In genomic region chr10:106938448-106939014, GRCh38 we compare ENCODE assay signal across 22 cellular contexts.
DNase-seq lines count a peak whose midpoint lies in the region; ATAC-seq, FAIRE-seq and TF ChIP-seq lines count a peak whose summit lies in the region.
"Had no signal": no experiment of that assay in that cellular context is flagged by ENCODE, and none has a peak within 500 bp of the region (broad histone marks: within the 10 kb centered on the region; RNA-seq: fewer than 3 reads in every experiment).

No MANE protein-coding gene starts in this region.

- in situ Hi-C loops in K562 (cut with MboI) = no loop called here

- WGBS in K562 (ENCODE audit: insufficient coverage, low coverage, missing lambda C conversion rate) = 44% methylated on average over 4 of the region's 4 CpGs

- intact Hi-C loops in K562 (cut with micrococcal nuclease) (no loop called here), sciatic nerve (cut with DNase I) (no loop called here)

- H3K4me3 Mint-ChIP-seq in activated naive CD8-positive, alpha-beta T cell treated with anti-CD3 and anti-CD28 coated beads for 36 hours = no peak overlapping the region
- H3K4me3 Mint-ChIP-seq: CD4-positive, CD25-positive, alpha-beta regulatory T cell; GM23338 had no signal

- H3K79me2 ChIP-seq in K562 (ENCODE audit: control insufficient read depth, insufficient read depth, low read length) = no peaks in the 10 kb centered on the region

- no peaks in the 10 kb centered on the region for H3K27me3 Mint-ChIP-seq in activated naive CD8-positive, alpha-beta T cell treated with anti-CD3 and anti-CD28 coated beads for 36 hours
- H3K27me3 Mint-ChIP-seq: CD4-positive, CD25-positive, alpha-beta regulatory T cell had no signal

- FAIRE-seq in K562 (lab: Jason Lieb, UNC) = peak; percentile 37
- FAIRE-seq: GM12878 had no signal

- TF ChIP-seq EP300 in K562 (IDR thresholded peaks at IDR 0.05; ENCODE audit: low read length) = no peak

- TF ChIP-seq CTCF in K562 (IDR thresholded peaks at IDR 0.05 in 2 of 3, conservative IDR thresholded peaks at IDR 0.05 in 1 of 3; ENCODE audit: insufficient read depth in 2 of 3, low read depth in 1 of 3, low read length in 3 of 3) = no peak

- TF ChIP-seq RAD21 in K562 (CRISPR knock-in tag; conservative IDR thresholded peaks at IDR 0.05 in 1 of 2, IDR thresholded peaks at IDR 0.05 in 1 of 2) = no peak

- H3K9ac ChIP-seq in K562 (ENCODE audit: insufficient read depth in 1 of 2, low read depth in 2 of 2, low read length in 2 of 2) = no peak overlapping the region

- H3K4me1 Mint-ChIP-seq in activated naive CD8-positive, alpha-beta T cell treated with anti-CD3 and anti-CD28 coated beads for 36 hours = no peaks in the 10 kb centered on the region
- H3K4me1 Mint-ChIP-seq: CD4-positive, CD25-positive, alpha-beta regulatory T cell; GM23338 had no signal

- no peaks in the 10 kb centered on the region for H3K27me3 ChIP-seq in K562 (ENCODE audit: control insufficient read depth in 2 of 2, insufficient read depth in 2 of 2, low read length in 2 of 2)

- no peak overlapping the region for H3K4me2 ChIP-seq in K562 (ENCODE audit: insufficient read depth, low read length)
- H3K4me2 ChIP-seq: GM23338 had no signal

- no peaks in the 10 kb centered on the region for H3K9me1 ChIP-seq in K562 (ENCODE audit: control insufficient read depth, insufficient read depth, low read length)

- no peaks in the 10 kb centered on the region for H3K36me3 ChIP-seq in K562 (ENCODE audit: control insufficient read depth, insufficient read depth, low read length)

- no peak overlapping the region; the same call in 1 of the 2 replicates for H2AFZ ChIP-seq in K562 (ENCODE audit: low read depth, low read length)
- H2AFZ ChIP-seq: GM23338 had no signal

- no peaks in the 10 kb centered on the region for H3K36me3 Mint-ChIP-seq in activated naive CD8-positive, alpha-beta T cell treated with anti-CD3 and anti-CD28 coated beads for 36 hours
- H3K36me3 Mint-ChIP-seq: CD4-positive, CD25-positive, alpha-beta regulatory T cell had no signal

- TF ChIP-seq POLR2A in K562 (conservative IDR thresholded peaks at IDR 0.05) = no peak

- H3K9me3 Mint-ChIP-seq in activated naive CD8-positive, alpha-beta T cell treated with anti-CD3 and anti-CD28 coated beads for 36 hours = no peaks in the 10 kb centered on the region
- H3K9me3 Mint-ChIP-seq: GM23338 had no signal

- DNase-seq in CD1c-positive myeloid dendritic cell (ENCODE audit: extremely low spot score) (peak; percentile 4), M059J (ENCODE audit: low read depth) (peak; percentile 2), K562 (ENCODE audit: extremely low read depth in 1 of 4, low spot score in 3 of 4) (peak in 1 of 4 experiments; percentile 27), sciatic nerve (ENCODE audit: low spot score) (no peak), DMS79 (lab: John Stamatoyannopoulos, UW) (no peak)
- DNase-seq in activated naive CD8-positive, alpha-beta T cell treated with anti-CD3 and anti-CD28 coated beads for 36 hours = no peak
- DNase-seq: ACHN; AML-193; Caco-2; CD4-positive, CD25-positive, alpha-beta regulatory T cell; EL; KG1; NCI-H1048; NCI-H1436; NCI-H1930; NCI-H226; NCI-H524; PC-3 had no signal

- ATAC-seq in K562 = no peak
- peak; percentile 60 for ATAC-seq in sciatic nerve
- no peak for ATAC-seq in HG03354 (IDR thresholded peaks at IDR 0.05; ENCODE audit: poor library complexity, severe bottlenecking, unreplicated experiment)
- ATAC-seq: GM12878, GM23338, HCT116, PC-3 had no signal

- no peaks in the 10 kb centered on the region for H3K9me3 ChIP-seq in K562 (replicated peaks; ENCODE audit: control insufficient read depth, insufficient read depth, low read depth, low read length)
- H3K9me3 ChIP-seq: Caco-2 had no signal

- no peak overlapping the region for H3K27ac Mint-ChIP-seq in activated naive CD8-positive, alpha-beta T cell treated with anti-CD3 and anti-CD28 coated beads for 36 hours
- H3K27ac Mint-ChIP-seq: CD4-positive, CD25-positive, alpha-beta regulatory T cell; GM23338 had no signal

- no TSS peak for BruUV-seq in K562 (replicated peaks; lab: Mats Ljungman, UMichigan)

- H3K4me3 ChIP-seq in K562 = no peak overlapping the region
- H3K4me3 ChIP-seq: GM12878, GM23338 had no signal

- POLR2A ChIA-PET in K562 (lab: Yijun Ruan, JAX) = no interaction called here

- no peaks in the 10 kb centered on the region for H4K20me1 ChIP-seq in K562 (replicated peaks; ENCODE audit: control insufficient read depth, insufficient read depth, low read length)

- H3K27ac ChIP-seq in K562 (ENCODE audit: extremely low read depth, low read depth, low read length) = no peak overlapping the region

- CTCF ChIA-PET in K562 (lab: Yijun Ruan, JAX; ENCODE audit: low intra/inter-chr PET ratio) = no interaction called here

- H3K4me1 ChIP-seq in K562 (replicated peaks in 1 of 2; ENCODE audit: control insufficient read depth in 2 of 2, insufficient read depth in 2 of 2, low read length in 2 of 2) = peaks cover 11 to 25% of the 10 kb centered on the region in 2 experiments; a peak in 4 of 5 replicates
- H3K4me1 ChIP-seq: Caco-2 had no signal

TF ChIP-seq in K562, 482 proteins besides CTCF, POLR2A, EP300 and RAD21:
- TF ChIP-seq JUND (IDR thresholded peaks at IDR 0.05; ENCODE audit: borderline replicate concordance, low read depth, low read length) = no peak
- TF ChIP-seq JUND (tag; IDR thresholded peaks at IDR 0.05; ENCODE audit: borderline replicate concordance, low read depth, low read length) = no peak
- TF ChIP-seq MEIS2 (IDR thresholded peaks at IDR 0.05; ENCODE audit: partially characterized antibody) = peak; percentile 39
- no peak for TF ChIP-seq ZNF316 (IDR thresholded peaks at IDR 0.05)
- TF ChIP-seq ZFPM2 (CRISPR knock-in tag; IDR thresholded peaks at IDR 0.05) = no peak
- TF ChIP-seq PHF20 (IDR thresholded peaks at IDR 0.05; ENCODE audit: partially characterized antibody) = no peak
- no peak for TF ChIP-seq ZBTB7A (IDR thresholded peaks at IDR 0.05; ENCODE audit: borderline replicate concordance, control insufficient read depth, low read depth, low read length)
- no peak for TF ChIP-seq GATAD2B (IDR thresholded peaks at IDR 0.05; ENCODE audit: borderline replicate concordance)
TF ChIP-seq in K562: peak in this region for 1.

Comparison
In these comparisons a context has a peak if more than half of its experiments do, and no peak if none do; other contexts are left out.
1. DNase-seq: peak in CD1c-positive myeloid dendritic cell (single experiment) and M059J (single experiment); none in sciatic nerve (single experiment), DMS79 (single experiment) and activated naive CD8-positive, alpha-beta T cell treated with anti-CD3 and anti-CD28 coated beads for 36 hours (single experiment).